Comparison of ENCODE assay signal across 1 cellular context in genomic region chr9:77910216-77910615, GRCh38.
TF ChIP-seq lines count a peak whose summit lies in the region.

No MANE protein-coding gene starts in this region.

TF ChIP-seq in SK-N-SH, 30 proteins besides CTCF, POLR2A, EP300 and RAD21 (continued from another document):
- TF ChIP-seq TCF12 (IDR thresholded peaks at IDR 0.05) (no peak), FOXJ3 (CRISPR knock-in tag; IDR thresholded peaks at IDR 0.05) (no peak)
